In genomic region chr5:139664273-139664693, GRCh38 we compare ENCODE assay signal across 8 cellular contexts. TPM values are rescaled to one million over a fixed set of nuclear protein-coding genes. Genes with fewer than 3 reads are reported as not detected.
DNase-seq lines count a peak whose midpoint lies in the region; ATAC-seq and TF ChIP-seq lines count a peak whose summit lies in the region.

No MANE protein-coding gene starts in this region.

- H3K4me2 ChIP-seq in OCI-LY3 (ENCODE audit: low read length) (peak overlapping the region; percentile 95), hepatocyte (no peak overlapping the region)

- H3K27me3 ChIP-seq in OCI-LY3 (ENCODE audit: low read depth, low read length) (no peaks in the 10 kb centered on the region), hepatocyte (no peaks in the 10 kb centered on the region)

- H3K27me3 Mint-ChIP-seq in natural killer cell (ENCODE audit: low read depth in 2 of 2), result no peaks in the 10 kb centered on the region
- peaks cover 72% of the 10 kb centered on the region for H3K27me3 Mint-ChIP-seq in activated naive CD4-positive, alpha-beta T cell treated with anti-CD3 and anti-CD28 coated beads, Interleukin-2, amount 10 ng/mL, durations not matched to agents 7 days and 5 days
- no peaks in the 10 kb centered on the region for H3K27me3 Mint-ChIP-seq in activated T-helper 2 cell treated with anti-CD3 and anti-CD28 coated beads, Interferon-gamma antibody, Interleukin-2, Interleukin-4, amounts not matched to agents 10 μg/mL and 5 μg/mL and 100 μg/mL, durations not matched to agents 14 hours and 24 hours and 36 hours (ENCODE audit: low read depth)

- H3K9me3 ChIP-seq in OCI-LY3 (ENCODE audit: insufficient read depth, low read length) (no peaks in the 10 kb centered on the region; the same call in 1 of the 2 replicates), hepatocyte (ENCODE audit: low read depth) (no peaks in the 10 kb centered on the region)

- H3K36me3 ChIP-seq in OCI-LY3 (replicated peaks; ENCODE audit: low read depth, low read length) (no peaks in the 10 kb centered on the region), hepatocyte (replicated peaks; ENCODE audit: insufficient read depth, low read depth) (no peaks in the 10 kb centered on the region)

- H3K27ac ChIP-seq in OCI-LY3 (ENCODE audit: low read length) (peak overlapping the region; percentile 91), hepatocyte (no peak overlapping the region)

- H3K9me2 ChIP-seq in hepatocyte (replicated peaks; ENCODE audit: insufficient read depth), result no peaks in the 10 kb centered on the region

- H3K4me1 Mint-ChIP-seq in natural killer cell, result peaks cover 64 to 81% of the 10 kb centered on the region in 2 donors
- H3K4me1 Mint-ChIP-seq in activated naive CD4-positive, alpha-beta T cell treated with anti-CD3 and anti-CD28 coated beads, Interleukin-2, amount 10 ng/mL, durations not matched to agents 7 days and 5 days, result peaks cover 28% of the 10 kb centered on the region
- H3K4me1 Mint-ChIP-seq in activated T-helper 2 cell treated with anti-CD3 and anti-CD28 coated beads, Interferon-gamma antibody, Interleukin-2, Interleukin-4, amounts not matched to agents 10 μg/mL and 5 μg/mL and 100 μg/mL, durations not matched to agents 14 hours and 24 hours and 36 hours (ENCODE audit: low read depth), result peaks cover 16% of the 10 kb centered on the region

- no peak overlapping the region for H2AFZ ChIP-seq in OCI-LY3 (ENCODE audit: low read depth, low read length)
- H2AFZ ChIP-seq in hepatocyte, result no peak overlapping the region

- peaks cover 97% of the 10 kb centered on the region for H3K4me1 ChIP-seq in OCI-LY3 (ENCODE audit: low read length)
- H3K4me1 ChIP-seq in hepatocyte (ENCODE audit: insufficient read depth), result peaks cover 31% of the 10 kb centered on the region

- CTCF ChIA-PET in activated naive CD4-positive, alpha-beta T cell treated with anti-CD3 and anti-CD28 coated beads, Interleukin-2, amount 10 ng/mL, durations not matched to agents 7 days and 5 days (lab: Charles Lee), result interaction anchor here (0.8 kb wide), 1 partner anchor 32 kb away, joined by 3 read pairs; no protein-coding TSS in a partner anchor

- H3K9me3 Mint-ChIP-seq in natural killer cell, result no peaks in the 10 kb centered on the region
- H3K9me3 Mint-ChIP-seq in activated naive CD4-positive, alpha-beta T cell treated with anti-CD3 and anti-CD28 coated beads, Interleukin-2, amount 10 ng/mL, durations not matched to agents 7 days and 5 days, result no peaks in the 10 kb centered on the region
- H3K9me3 Mint-ChIP-seq in activated T-helper 2 cell treated with anti-CD3 and anti-CD28 coated beads, Interferon-gamma antibody, Interleukin-2, Interleukin-4, amounts not matched to agents 10 μg/mL and 5 μg/mL and 100 μg/mL, durations not matched to agents 14 hours and 24 hours and 36 hours, result no peaks in the 10 kb centered on the region

- DNase-seq in natural killer cell (no peak), left colon (no peak), hepatocyte (ENCODE audit: low spot score) (no peak)
- DNase-seq in activated naive CD4-positive, alpha-beta T cell treated with anti-CD3 and anti-CD28 coated beads, Interleukin-2, amount 10 ng/mL, durations not matched to agents 7 days and 5 days, result no peak
- DNase-seq in activated T-helper 2 cell treated with anti-CD3 and anti-CD28 coated beads, Interferon-gamma antibody, Interleukin-2, Interleukin-4, amounts not matched to agents 10 μg/mL and 5 μg/mL and 100 μg/mL, durations not matched to agents 14 hours and 24 hours and 36 hours (ENCODE audit: low spot score), result no peak

- TF ChIP-seq CTCF in OCI-LY3 (IDR thresholded peaks at IDR 0.05; ENCODE audit: low read depth, low read length) (no peak), natural killer cell (IDR thresholded peaks at IDR 0.05) (no peak), hepatocyte (IDR thresholded peaks at IDR 0.05; ENCODE audit: poor library complexity) (no peak)

- H3K36me3 Mint-ChIP-seq in natural killer cell, result no peaks in the 10 kb centered on the region
- no peaks in the 10 kb centered on the region for H3K36me3 Mint-ChIP-seq in activated naive CD4-positive, alpha-beta T cell treated with anti-CD3 and anti-CD28 coated beads, Interleukin-2, amount 10 ng/mL, durations not matched to agents 7 days and 5 days
- H3K36me3 Mint-ChIP-seq in activated T-helper 2 cell treated with anti-CD3 and anti-CD28 coated beads, Interferon-gamma antibody, Interleukin-2, Interleukin-4, amounts not matched to agents 10 μg/mL and 5 μg/mL and 100 μg/mL, durations not matched to agents 14 hours and 24 hours and 36 hours (ENCODE audit: low read depth), result no peaks in the 10 kb centered on the region

- peak overlapping the region; percentile 59; the same call in 1 of the 2 replicates for H3K9ac ChIP-seq in OCI-LY3 (ENCODE audit: low read length)

- peaks cover 99% of the 10 kb centered on the region for H3K79me2 ChIP-seq in OCI-LY3 (ENCODE audit: low read length)
- H3K79me2 ChIP-seq in hepatocyte, result peaks cover 95% of the 10 kb centered on the region

- peak overlapping the region; percentile 48; the same call in 1 of the 2 replicates for H3K4me3 ChIP-seq in OCI-LY3 (ENCODE audit: low read length)
- H3K4me3 ChIP-seq in hepatocyte, result no peak overlapping the region

- ATAC-seq in GM18499 (IDR thresholded peaks at IDR 0.05; ENCODE audit: insufficient read depth, unreplicated experiment) (peak; percentile 39), HG02610 (IDR thresholded peaks at IDR 0.05; ENCODE audit: unreplicated experiment) (peak; percentile 56), natural killer cell (peak in 2 of 3 donors; percentile 6 to 38), left colon (no peak)

- intact Hi-C loops in natural killer cell (cut with micrococcal nuclease) (no loop called here), left colon (cut with DNase I, micrococcal nuclease) (no loop called here)
- intact Hi-C loops in activated T-helper 2 cell treated with anti-CD3 and anti-CD28 coated beads, Interferon-gamma antibody, Interleukin-2, Interleukin-4, amounts not matched to agents 10 μg/mL and 5 μg/mL and 100 μg/mL, durations not matched to agents 14 hours and 24 hours and 36 hours (cut with micrococcal nuclease), result no loop called here

- WGBS in hepatocyte (ENCODE audit: low lambda C conversion rate, missing lambda C conversion rate), result 91% methylated on average over 9 of the region's 9 CpGs

- H3K4me3 Mint-ChIP-seq in natural killer cell, result peak overlapping the region; percentile 45
- H3K4me3 Mint-ChIP-seq in activated naive CD4-positive, alpha-beta T cell treated with anti-CD3 and anti-CD28 coated beads, Interleukin-2, amount 10 ng/mL, durations not matched to agents 7 days and 5 days, result no peak overlapping the region
- H3K4me3 Mint-ChIP-seq in activated T-helper 2 cell treated with anti-CD3 and anti-CD28 coated beads, Interferon-gamma antibody, Interleukin-2, Interleukin-4, amounts not matched to agents 10 μg/mL and 5 μg/mL and 100 μg/mL, durations not matched to agents 14 hours and 24 hours and 36 hours (ENCODE audit: low read depth), result no peak overlapping the region

- H4K20me1 ChIP-seq in OCI-LY3 (ENCODE audit: insufficient read depth, low read length) (peaks cover 59% of the 10 kb centered on the region), hepatocyte (ENCODE audit: insufficient read depth, poor library complexity, severe bottlenecking) (peaks cover 93% of the 10 kb centered on the region)

- peak overlapping the region; percentile 92 to 94 for H3K27ac Mint-ChIP-seq in natural killer cell
- no peak overlapping the region for H3K27ac Mint-ChIP-seq in activated naive CD4-positive, alpha-beta T cell treated with anti-CD3 and anti-CD28 coated beads, Interleukin-2, amount 10 ng/mL, durations not matched to agents 7 days and 5 days
- no peak overlapping the region for H3K27ac Mint-ChIP-seq in activated T-helper 2 cell treated with anti-CD3 and anti-CD28 coated beads, Interferon-gamma antibody, Interleukin-2, Interleukin-4, amounts not matched to agents 10 μg/mL and 5 μg/mL and 100 μg/mL, durations not matched to agents 14 hours and 24 hours and 36 hours

RNA-seq across cellular contexts. Expression of gene CXXC5, which starts 16.1 kb away (rescaled TPM):
- total RNA-seq in natural killer cell (100 to 1,000 TPM in 1 of 3 donors, 10 to 100 TPM in 2; 75.6 to 124 (median 84.8) TPM), left colon (10 to 100 TPM; 28.2 to 30.2 TPM), hepatocyte (90.9 and 110 TPM in 2 replicates)
- polyA plus RNA-seq in hepatocyte, result 98.7 and 106 TPM in 2 replicates
- total RNA-seq in activated T-helper 2 cell treated with anti-CD3 and anti-CD28 coated beads, Interferon-gamma antibody, Interleukin-2, Interleukin-4, amounts not matched to agents 10 μg/mL and 5 μg/mL and 100 μg/mL, durations not matched to agents 14 hours and 24 hours and 36 hours, result 1.3 and 2.9 TPM in 2 replicates

Comparison
In these comparisons a context has a peak if more than half of its experiments do, and no peak if none do; other contexts are left out.
1. H3K27ac Mint-ChIP-seq: peak in natural killer cell (2 of 2); none in activated naive CD4-positive, alpha-beta T cell treated with anti-CD3 and anti-CD28 coated beads, Interleukin-2, amount 10 ng/mL, durations not matched to agents 7 days and 5 days (single experiment) and activated T-helper 2 cell treated with anti-CD3 and anti-CD28 coated beads, Interferon-gamma antibody, Interleukin-2, Interleukin-4, amounts not matched to agents 10 μg/mL and 5 μg/mL and 100 μg/mL, durations not matched to agents 14 hours and 24 hours and 36 hours (single experiment).